23 cellular contexts compared by ENCODE assay signal in the genomic region with DNA sequence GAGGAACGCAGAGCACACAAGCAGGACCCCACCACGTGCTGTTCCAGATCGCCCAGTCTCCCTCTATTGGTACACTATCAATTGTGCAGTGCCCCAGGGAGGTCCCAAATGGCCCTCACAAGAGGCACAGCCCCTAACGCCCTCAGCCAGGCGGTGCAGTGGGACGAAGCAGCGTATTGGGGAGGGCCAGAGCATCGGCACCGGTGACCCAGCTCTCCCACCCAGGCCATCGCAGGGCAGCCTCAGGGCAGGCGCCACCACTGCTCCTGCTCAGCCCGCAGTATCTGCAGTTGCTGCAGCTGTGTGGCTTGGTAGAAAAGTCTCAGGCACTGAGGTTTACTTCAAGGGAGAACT. TPM values are rescaled to one million over a fixed set of nuclear protein-coding genes. Genes with fewer than 3 reads are reported as not detected.
DNase-seq lines count a peak whose midpoint lies in the region; ATAC-seq and TF ChIP-seq lines count a peak whose summit lies in the region.
"Had no signal": no experiment of that assay in that cellular context is flagged by ENCODE, and none has a peak within 500 bp of the region (broad histone marks: within the 10 kb centered on the region; RNA-seq: fewer than 3 reads in every experiment).

No MANE protein-coding gene starts in this region.

- peaks cover 11% of the 10 kb centered on the region for H3K36me3 ChIP-seq in H7 (replicated peaks; ENCODE audit: control insufficient read depth, insufficient read depth, low read length)

- H3K27me3 Mint-ChIP-seq in WTC11 (ENCODE audit: low read depth) (no peaks in the 10 kb centered on the region), neural crest cell (ENCODE audit: low read depth) (no peaks in the 10 kb centered on the region)
- H3K27me3 Mint-ChIP-seq: CD4-positive, alpha-beta T cell had no signal

- 0 out of 2 replicates have a peak overlapping the region, but pooled peaks have one; percentile 27 for H3K27ac Mint-ChIP-seq in WTC11
- H3K27ac Mint-ChIP-seq in neural crest cell (ENCODE audit: unreplicated experiment): peak overlapping the region; percentile 57
- H3K27ac Mint-ChIP-seq: CD4-positive, alpha-beta T cell had no signal

- ATAC-seq in WTC11 (no peak), GM21526 (IDR thresholded peaks at IDR 0.05; ENCODE audit: low FRiP score, unreplicated experiment) (no peak), HG03565 (IDR thresholded peaks at IDR 0.05; ENCODE audit: unreplicated experiment) (no peak)
- ATAC-seq: HCT116 had no signal

- H3K27me3 ChIP-seq in AG04450 (ENCODE audit: control insufficient read depth, insufficient read depth, low read length) (no peaks in the 10 kb centered on the region), H7 (ENCODE audit: control insufficient read depth, insufficient read depth, low read length) (no peaks in the 10 kb centered on the region)
- H3K27me3 ChIP-seq: BLaER1, Peyer's patch had no signal

- no peaks in the 10 kb centered on the region for H3K9me3 ChIP-seq in AG04450 (ENCODE audit: control insufficient read depth, insufficient read depth, low read length)
- H3K9me3 ChIP-seq: A549, BLaER1, Peyer's patch had no signal

- POLR2A ChIA-PET in AG04450 (lab: Yijun Ruan, JAX) (interaction anchor here (1.4 kb wide), 1 partner anchor 9 kb away, joined by 3 read pairs; no protein-coding TSS in a partner anchor), WTC11 (lab: Charles Lee) (no interaction called here)

- H3K4me3 Mint-ChIP-seq in WTC11 (no peak overlapping the region), neural crest cell (peak overlapping the region; percentile 38)
- H3K4me3 Mint-ChIP-seq: CD4-positive, alpha-beta T cell had no signal

- peaks cover 19% of the 10 kb centered on the region for H3K36me3 Mint-ChIP-seq in WTC11
- peaks cover 5% of the 10 kb centered on the region for H3K36me3 Mint-ChIP-seq in neural crest cell (ENCODE audit: low read depth)

- CTCF ChIA-PET in AG04450 (lab: Charles Lee): interaction anchor here (1.8 kb wide), 1 partner anchor 43 kb away, joined by 8 read pairs; no protein-coding TSS in a partner anchor
- CTCF ChIA-PET in WTC11 (lab: Charles Lee): interaction anchor here (1.3 kb wide), 1 partner anchor 35 kb away, joined by 3 read pairs; no protein-coding TSS in a partner anchor

- DNase-seq in AG04450 (ENCODE audit: low read depth, low spot score) (no peak), H7 (peak; percentile 69), WTC11 (ENCODE audit: low spot score) (no peak), neural crest cell (ENCODE audit: low read depth, low spot score) (no peak), caudate nucleus (lab: John Stamatoyannopoulos, UW) (no peak), NCI-H2227 treated with DMSO at 0.1 percent for 48 hours (lab: John Stamatoyannopoulos, UW) (no peak)
- DNase-seq: CD4-positive, alpha-beta T cell; COR-L47; GOT3; MM.1S; NCI-H1048; NCI-H1417 treated with DMSO at 0.1 percent for 48 hours; NCI-H2029; NCI-H524 treated with DMSO at 0.1 percent for 48 hours; NCI-H82; Peyer's patch; SHP77; SW 1271 had no signal

- peak overlapping the region; percentile 11 for H3K27ac ChIP-seq in AG04450 (ENCODE audit: low read depth, low read length)
- no peak overlapping the region for H3K27ac ChIP-seq in caudate nucleus (ENCODE audit: low read depth, low read length)

- H3K4me1 Mint-ChIP-seq in WTC11: peaks cover 13% of the 10 kb centered on the region
- peaks cover 10% of the 10 kb centered on the region for H3K4me1 Mint-ChIP-seq in neural crest cell

- no peak for TF ChIP-seq CTCF in AG04450 (IDR thresholded peaks at IDR 0.05; ENCODE audit: low read depth, low read length)
- TF ChIP-seq CTCF in WTC11 (IDR thresholded peaks at IDR 0.05): no peak
- no peak for TF ChIP-seq CTCF in neural crest cell (conservative IDR thresholded peaks at IDR 0.05)

- H3K4me3 ChIP-seq in AG04450 (ENCODE audit: low read depth, low read length) (no peak overlapping the region), H7 (ENCODE audit: insufficient read depth, low read depth, low read length) (no peak overlapping the region)
- H3K4me3 ChIP-seq: A549, BLaER1, Peyer's patch had no signal

- H3K9me3 Mint-ChIP-seq in WTC11 (no peaks in the 10 kb centered on the region), neural crest cell (no peaks in the 10 kb centered on the region)
- H3K9me3 Mint-ChIP-seq: CD4-positive, alpha-beta T cell had no signal

TF ChIP-seq in WTC11, 78 proteins besides CTCF, POLR2A, EP300 and RAD21 (continues in another document):
- TF ChIP-seq NR2C2 (CRISPR knock-in tag; IDR thresholded peaks at IDR 0.05) (no peak), TCF7 (CRISPR knock-in tag; IDR thresholded peaks at IDR 0.05; ENCODE audit: low read depth) (no peak), NR3C1 (CRISPR knock-in tag; conservative IDR thresholded peaks at IDR 0.05; ENCODE audit: low read depth) (no peak)
- TF ChIP-seq, protein P1, sequence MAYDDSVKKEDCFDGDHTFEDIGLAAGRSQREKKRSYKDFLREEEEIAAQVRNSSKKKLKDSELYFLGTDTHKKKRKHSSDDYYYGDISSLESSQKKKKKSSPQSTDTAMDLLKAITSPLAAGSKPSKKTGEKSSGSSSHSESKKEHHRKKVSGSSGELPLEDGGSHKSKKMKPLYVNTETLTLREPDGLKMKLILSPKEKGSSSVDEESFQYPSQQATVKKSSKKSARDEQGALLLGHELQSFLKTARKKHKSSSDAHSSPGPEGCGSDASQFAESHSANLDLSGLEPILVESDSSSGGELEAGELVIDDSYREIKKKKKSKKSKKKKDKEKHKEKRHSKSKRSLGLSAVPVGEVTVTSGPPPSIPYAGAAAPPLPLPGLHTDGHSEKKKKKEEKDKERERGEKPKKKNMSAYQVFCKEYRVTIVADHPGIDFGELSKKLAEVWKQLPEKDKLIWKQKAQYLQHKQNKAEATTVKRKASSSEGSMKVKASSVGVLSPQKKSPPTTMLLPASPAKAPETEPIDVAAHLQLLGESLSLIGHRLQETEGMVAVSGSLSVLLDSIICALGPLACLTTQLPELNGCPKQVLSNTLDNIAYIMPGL (CRISPR knock-in tag; IDR thresholded peaks at IDR 0.05): no peak
- TF ChIP-seq, protein P2, sequence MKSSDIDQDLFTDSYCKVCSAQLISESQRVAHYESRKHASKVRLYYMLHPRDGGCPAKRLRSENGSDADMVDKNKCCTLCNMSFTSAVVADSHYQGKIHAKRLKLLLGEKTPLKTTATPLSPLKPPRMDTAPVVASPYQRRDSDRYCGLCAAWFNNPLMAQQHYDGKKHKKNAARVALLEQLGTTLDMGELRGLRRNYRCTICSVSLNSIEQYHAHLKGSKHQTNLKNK (CRISPR knock-in tag; IDR thresholded peaks at IDR 0.05): no peak
- TF ChIP-seq, protein P3, sequence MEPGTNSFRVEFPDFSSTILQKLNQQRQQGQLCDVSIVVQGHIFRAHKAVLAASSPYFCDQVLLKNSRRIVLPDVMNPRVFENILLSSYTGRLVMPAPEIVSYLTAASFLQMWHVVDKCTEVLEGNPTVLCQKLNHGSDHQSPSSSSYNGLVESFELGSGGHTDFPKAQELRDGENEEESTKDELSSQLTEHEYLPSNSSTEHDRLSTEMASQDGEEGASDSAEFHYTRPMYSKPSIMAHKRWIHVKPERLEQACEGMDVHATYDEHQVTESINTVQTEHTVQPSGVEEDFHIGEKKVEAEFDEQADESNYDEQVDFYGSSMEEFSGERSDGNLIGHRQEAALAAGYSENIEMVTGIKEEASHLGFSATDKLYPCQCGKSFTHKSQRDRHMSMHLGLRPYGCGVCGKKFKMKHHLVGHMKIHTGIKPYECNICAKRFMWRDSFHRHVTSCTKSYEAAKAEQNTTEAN (CRISPR knock-in tag; IDR thresholded peaks at IDR 0.05): no peak
- TF ChIP-seq, protein P4, sequence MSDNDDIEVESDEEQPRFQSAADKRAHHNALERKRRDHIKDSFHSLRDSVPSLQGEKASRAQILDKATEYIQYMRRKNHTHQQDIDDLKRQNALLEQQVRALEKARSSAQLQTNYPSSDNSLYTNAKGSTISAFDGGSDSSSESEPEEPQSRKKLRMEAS (CRISPR knock-in tag; IDR thresholded peaks at IDR 0.05): no peak
- TF ChIP-seq, protein P5, sequence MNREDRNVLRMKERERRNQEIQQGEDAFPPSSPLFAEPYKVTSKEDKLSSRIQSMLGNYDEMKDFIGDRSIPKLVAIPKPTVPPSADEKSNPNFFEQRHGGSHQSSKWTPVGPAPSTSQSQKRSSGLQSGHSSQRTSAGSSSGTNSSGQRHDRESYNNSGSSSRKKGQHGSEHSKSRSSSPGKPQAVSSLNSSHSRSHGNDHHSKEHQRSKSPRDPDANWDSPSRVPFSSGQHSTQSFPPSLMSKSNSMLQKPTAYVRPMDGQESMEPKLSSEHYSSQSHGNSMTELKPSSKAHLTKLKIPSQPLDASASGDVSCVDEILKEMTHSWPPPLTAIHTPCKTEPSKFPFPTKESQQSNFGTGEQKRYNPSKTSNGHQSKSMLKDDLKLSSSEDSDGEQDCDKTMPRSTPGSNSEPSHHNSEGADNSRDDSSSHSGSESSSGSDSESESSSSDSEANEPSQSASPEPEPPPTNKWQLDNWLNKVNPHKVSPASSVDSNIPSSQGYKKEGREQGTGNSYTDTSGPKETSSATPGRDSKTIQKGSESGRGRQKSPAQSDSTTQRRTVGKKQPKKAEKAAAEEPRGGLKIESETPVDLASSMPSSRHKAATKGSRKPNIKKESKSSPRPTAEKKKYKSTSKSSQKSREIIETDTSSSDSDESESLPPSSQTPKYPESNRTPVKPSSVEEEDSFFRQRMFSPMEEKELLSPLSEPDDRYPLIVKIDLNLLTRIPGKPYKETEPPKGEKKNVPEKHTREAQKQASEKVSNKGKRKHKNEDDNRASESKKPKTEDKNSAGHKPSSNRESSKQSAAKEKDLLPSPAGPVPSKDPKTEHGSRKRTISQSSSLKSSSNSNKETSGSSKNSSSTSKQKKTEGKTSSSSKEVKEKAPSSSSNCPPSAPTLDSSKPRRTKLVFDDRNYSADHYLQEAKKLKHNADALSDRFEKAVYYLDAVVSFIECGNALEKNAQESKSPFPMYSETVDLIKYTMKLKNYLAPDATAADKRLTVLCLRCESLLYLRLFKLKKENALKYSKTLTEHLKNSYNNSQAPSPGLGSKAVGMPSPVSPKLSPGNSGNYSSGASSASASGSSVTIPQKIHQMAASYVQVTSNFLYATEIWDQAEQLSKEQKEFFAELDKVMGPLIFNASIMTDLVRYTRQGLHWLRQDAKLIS (CRISPR knock-in tag; IDR thresholded peaks at IDR 0.05; ENCODE audit: borderline replicate concordance): no peak

RNA-seq across cellular contexts. Expression of a gene that starts 5.9 kb away (rescaled TPM):
- 5.3 and 8.3 TPM in 2 replicates for polyA plus RNA-seq in AG04450 (2011; rRNA removed)
- polyA minus RNA-seq in AG04450 (2011; rRNA and poly(A)+ RNA removed): 6.0 and 6.7 TPM in 2 replicates
- 40.4 and 46.6 TPM in 2 replicates for total RNA-seq in H7 (2014; rRNA removed; shearing (Covaris generic))
- total RNA-seq in WTC11 (2021) (44.7 to 54.7 TPM (median 47.8 TPM) in 3 replicates), neural crest cell (45.0 and 48.3 TPM in 2 replicates)

RNA-seq across cellular contexts. Expression of a gene that starts 29.9 kb away (rescaled TPM):
- 0.26 and 0.41 TPM in 2 replicates for polyA plus RNA-seq in AG04450 (2011; rRNA removed)
- polyA minus RNA-seq in AG04450 (2011; rRNA and poly(A)+ RNA removed): 1.0 TPM in 1 of 2 replicates, not detected in the other
- 0.33 TPM in 1 of 2 replicates, not detected in the other for total RNA-seq in H7 (2014; rRNA removed; shearing (Covaris generic))
- 0.31 to 0.89 TPM (median 0.46 TPM) in 3 replicates for total RNA-seq in WTC11 (2021)
- total RNA-seq in neural crest cell: 0.43 and 0.56 TPM in 2 replicates

RNA-seq across cellular contexts. Expression of a gene that starts 45.5 kb away (rescaled TPM):
- 2,721 and 3,607 TPM in 2 replicates for polyA plus RNA-seq in AG04450 (2011; rRNA removed)
- polyA minus RNA-seq in AG04450 (2011; rRNA and poly(A)+ RNA removed): 3,368 and 4,319 TPM in 2 replicates
- 5,543 and 5,789 TPM in 2 replicates for total RNA-seq in H7 (2014; rRNA removed; shearing (Covaris generic))
- total RNA-seq in WTC11 (2021): 3,338 to 3,455 TPM (median 3,348 TPM) in 3 replicates
- total RNA-seq in neural crest cell: 4,235 and 4,315 TPM in 2 replicates
